8 cellular contexts compared by ENCODE assay signal in the genomic region with DNA sequence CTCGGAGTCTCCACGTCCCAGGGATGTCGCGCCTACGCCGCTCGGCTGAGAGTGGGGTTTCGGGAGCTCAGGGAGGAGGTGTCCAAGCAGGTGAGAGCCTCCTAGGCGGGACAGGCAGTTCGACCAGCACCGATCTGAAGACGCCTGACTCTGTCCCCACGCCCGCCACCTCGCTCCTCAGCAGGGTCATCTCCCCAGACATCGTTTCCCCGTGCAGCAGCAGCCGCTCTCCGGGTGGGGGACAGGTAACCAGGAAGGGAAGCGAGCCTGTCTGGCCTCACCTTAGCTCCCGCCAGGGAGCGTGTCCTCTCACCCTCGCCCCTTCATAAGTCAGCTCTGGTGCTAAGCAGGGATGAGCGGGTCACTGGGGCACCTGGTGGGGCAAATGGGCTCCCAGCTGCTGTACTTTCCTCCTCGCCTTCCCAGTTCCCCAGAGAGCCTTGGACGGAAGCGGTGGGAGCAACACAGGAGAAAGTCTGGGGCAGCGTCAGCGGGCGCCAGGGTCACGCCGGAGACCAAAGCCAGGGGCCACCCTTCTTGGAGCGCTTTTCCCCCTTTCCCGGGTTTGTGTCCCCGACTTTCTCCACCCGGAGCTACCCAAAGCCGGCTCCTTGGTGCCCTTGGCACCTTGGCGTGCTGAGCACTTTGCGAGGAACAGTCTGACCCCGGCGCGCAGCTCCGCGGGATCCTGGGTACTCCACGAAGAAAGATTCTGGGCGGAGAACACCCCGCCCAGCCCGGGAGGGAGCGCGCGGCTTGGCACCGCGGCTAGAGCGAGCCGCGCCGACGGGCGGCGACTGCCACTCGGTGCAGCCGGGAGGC. TPM values are rescaled to one million over a fixed set of nuclear protein-coding genes. Genes with fewer than 3 reads are reported as not detected.
DNase-seq lines count a peak whose midpoint lies in the region; ATAC-seq and TF ChIP-seq lines count a peak whose summit lies in the region.

No MANE protein-coding gene starts in this region.

- no peak overlapping the region for H2AFZ ChIP-seq in neuronal stem cell (ENCODE audit: low read length)

- H2BK12ac ChIP-seq in neuronal stem cell (ENCODE audit: low read length): peak overlapping the region; percentile 85

- peak overlapping the region; percentile 66 for H3K23ac ChIP-seq in neuronal stem cell (ENCODE audit: low read depth, low read length, poor library complexity)

- DNase-seq in D341Med (ENCODE audit: low spot score) (peak; percentile 54), RWPE1 (ENCODE audit: low spot score) (peak; percentile 13), esophagus muscularis mucosa (ENCODE audit: extremely low spot score) (no peak), neuronal stem cell (ENCODE audit: low spot score) (no peak), foreskin fibroblast (no peak)

- TF ChIP-seq CTCF in RWPE1 (conservative IDR thresholded peaks at IDR 0.05; ENCODE audit: low read depth) (no peak), esophagus muscularis mucosa (IDR thresholded peaks at IDR 0.05) (peak in 1 of 3 experiments; percentile 24), foreskin fibroblast (IDR thresholded peaks at IDR 0.05; ENCODE audit: low read depth, low read length) (no peak)

- TF ChIP-seq POLR2A in esophagus muscularis mucosa (IDR thresholded peaks at IDR 0.05; ENCODE audit: low read depth): no peak

- ATAC-seq in HG02571 (IDR thresholded peaks at IDR 0.05; ENCODE audit: unreplicated experiment) (no peak), GM21825 (IDR thresholded peaks at IDR 0.05; ENCODE audit: unreplicated experiment) (no peak), HG03460 (IDR thresholded peaks at IDR 0.05; ENCODE audit: unreplicated experiment) (no peak)

- WGBS in esophagus muscularis mucosa: 55% methylated on average over 25 of the region's 62 CpGs
- WGBS in neuronal stem cell (ENCODE audit: extremely low coverage in 2 of 2, insufficient read length in 2 of 2, insufficient replicate concordance in 1 of 2), 2 donors: no CpG with 5 or more reads among the region's 62 CpGs

- H3K4me1 ChIP-seq in esophagus muscularis mucosa (peaks cover 18 to 40% (median 35%) of the 10 kb centered on the region in 4 donors), neuronal stem cell (ENCODE audit: control insufficient read depth in 2 of 2, insufficient read depth in 1 of 2, low read depth in 1 of 2, low read length in 2 of 2) (peaks cover 1 to 17% of the 10 kb centered on the region in 2 donors)

- peak overlapping the region; percentile 9 for H2BK5ac ChIP-seq in neuronal stem cell (ENCODE audit: low read length)

- H3K4ac ChIP-seq in neuronal stem cell (ENCODE audit: low read length): no peak overlapping the region

- H3K4me2 ChIP-seq in neuronal stem cell (ENCODE audit: insufficient read depth, low read length, poor library complexity, severe bottlenecking): peak overlapping the region; percentile 97

- H3K4me3 ChIP-seq in esophagus muscularis mucosa: peak overlapping the region; percentile 55 to 60 (median 57)
- peak overlapping the region in 1 of 2 donors; percentile 90 for H3K4me3 ChIP-seq in neuronal stem cell (ENCODE audit: low read length in 2 of 2)
- peak overlapping the region in 1 of 2 donors; percentile 28 for H3K4me3 ChIP-seq in foreskin fibroblast (ENCODE audit: low read depth in 1 of 2, low read length in 2 of 2)

- H2AK5ac ChIP-seq in neuronal stem cell (ENCODE audit: low read depth, low read length): peak overlapping the region; percentile 30

- H3K27ac ChIP-seq in RWPE1 (no peak overlapping the region), esophagus muscularis mucosa (replicated peaks in 1 of 4) (peak overlapping the region in 2 of 4 donors; percentile 10 to 60), neuronal stem cell (replicated peaks; ENCODE audit: low read length) (no peak overlapping the region)

- H3K36me3 ChIP-seq in esophagus muscularis mucosa (no peaks in the 10 kb centered on the region), neuronal stem cell (replicated peaks in 1 of 2; ENCODE audit: control insufficient read depth in 2 of 2, insufficient read depth in 2 of 2, low read length in 2 of 2) (no peaks in the 10 kb centered on the region)

- H3K9me3 ChIP-seq in esophagus muscularis mucosa (no peaks in the 10 kb centered on the region), neuronal stem cell (replicated peaks in 1 of 2; ENCODE audit: control insufficient read depth in 2 of 2, insufficient read depth in 1 of 2, low read depth in 1 of 2, low read length in 2 of 2) (no peaks in the 10 kb centered on the region)

- H3K14ac ChIP-seq in neuronal stem cell (ENCODE audit: low read length): no peak overlapping the region

- TF ChIP-seq EP300 in esophagus muscularis mucosa (IDR thresholded peaks at IDR 0.05): no peak

- H2BK15ac ChIP-seq in neuronal stem cell (ENCODE audit: low read length): peak overlapping the region; percentile 30

- peak overlapping the region; percentile 78 for H3K9ac ChIP-seq in neuronal stem cell (ENCODE audit: low read depth, low read length, poor library complexity)

- peak overlapping the region; percentile 82 for H3K18ac ChIP-seq in neuronal stem cell (ENCODE audit: low read length)

- H3K27me3 ChIP-seq in esophagus muscularis mucosa: peaks cover 0 to 49% (median 12%) of the 10 kb centered on the region in 4 donors
- peaks cover 2 to 86% (median 26%) of the 10 kb centered on the region in 3 experiments for H3K27me3 ChIP-seq in neuronal stem cell (ENCODE audit: control insufficient read depth in 3 of 3, insufficient read depth in 3 of 3, low read depth in 1 of 3, low read length in 3 of 3)

- H4K91ac ChIP-seq in neuronal stem cell (ENCODE audit: low read depth, low read length, poor library complexity): no peak overlapping the region

- CTCF ChIA-PET in RWPE1 (lab: Yijun Ruan, JAX): interaction anchor here (0.5 to 1.4 kb wide), 6 partner anchors 84 to 286 kb away, joined by 3 to 7 read pairs (median 4); no protein-coding TSS in a partner anchor

- intact Hi-C loops in esophagus muscularis mucosa (cut with DNase I): no loop called here

- H2BK120ac ChIP-seq in neuronal stem cell (ENCODE audit: low read depth, low read length): no peak overlapping the region

- no peaks in the 10 kb centered on the region for H3K79me1 ChIP-seq in neuronal stem cell (ENCODE audit: low read depth, low read length)

- POLR2A ChIA-PET in RWPE1 (lab: Yijun Ruan, JAX; ENCODE audit: low non-redundant PET): no interaction called here

- no peak overlapping the region for H4K8ac ChIP-seq in neuronal stem cell (ENCODE audit: low read depth, low read length)

RNA-seq across cellular contexts. Expression of a gene that starts 1.6 kb away (rescaled TPM):
- 10 to 100 TPM; 12.5 to 25.2 (median 19.2) TPM for total RNA-seq in esophagus muscularis mucosa
- polyA plus RNA-seq in neuronal stem cell (2013, experiment 1 of 2): 23.8 TPM
- 24.4 TPM for polyA plus RNA-seq in neuronal stem cell (2013, experiment 2 of 2)

Comparison
In these comparisons a context has a peak if more than half of its experiments do, and no peak if none do; other contexts are left out.
1. DNase-seq: peak in D341Med (single experiment) and RWPE1 (single experiment); none in esophagus muscularis mucosa (single experiment), neuronal stem cell (single experiment) and foreskin fibroblast (0 of 2).